ENCODE assay signal across 12 cellular contexts in the genomic region with DNA sequence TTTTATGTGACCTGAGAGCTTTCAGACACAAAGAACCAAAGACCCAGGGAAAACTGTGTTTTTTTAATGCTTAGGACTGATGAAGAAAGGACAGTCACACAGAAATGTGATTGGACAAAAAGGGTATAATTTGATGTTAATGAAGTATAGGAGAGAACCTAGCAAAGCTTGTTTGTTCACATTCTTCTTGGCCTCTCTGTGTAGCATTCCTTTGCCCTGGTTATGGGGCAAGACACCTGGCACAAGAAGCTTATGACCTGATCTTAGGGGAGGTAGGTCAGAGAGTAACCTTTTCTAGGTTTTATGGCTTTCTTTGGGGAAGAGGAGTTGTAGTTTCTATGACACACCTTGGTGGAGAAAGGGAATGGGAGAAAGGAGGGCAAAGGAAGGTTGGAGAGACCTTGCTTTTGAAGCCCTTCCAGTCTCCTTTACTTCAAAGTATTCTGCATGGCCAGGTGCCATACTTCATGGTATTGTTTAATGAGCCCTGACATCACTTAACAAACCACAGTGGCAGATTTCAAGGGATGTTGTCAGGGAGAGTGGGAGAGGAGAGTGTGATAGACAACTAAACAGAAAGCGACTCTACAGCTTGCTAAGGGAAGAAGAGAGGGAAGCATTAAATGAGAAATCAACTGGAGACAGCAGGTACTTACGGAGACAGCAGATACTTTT.
A peak's percentile ranks its signal among the peaks of the same experiment; 100 is the strongest.
DNase-seq lines count a peak whose midpoint lies in the region; ATAC-seq and TF ChIP-seq lines count a peak whose summit lies in the region.
"Had no signal": no experiment of that assay in that cellular context is flagged by ENCODE, and none has a peak within 500 bp of the region (broad histone marks: within the 10 kb centered on the region; RNA-seq: fewer than 3 reads in every experiment).

No MANE protein-coding gene starts in this region.

- no peak for TF ChIP-seq CTCF in GM10266 (IDR thresholded peaks at IDR 0.05; ENCODE audit: control insufficient read depth, insufficient read depth, low read depth, missing control alignments)

- peak; percentile 22 for DNase-seq in NCI-H128 (lab: John Stamatoyannopoulos, UW; ENCODE audit: unreplicated experiment)
- DNase-seq in NCI-H510A treated with DMSO at 0.1 percent for 48 hours (lab: John Stamatoyannopoulos, UW) = peak; percentile 88
- DNase-seq in renal cortical epithelial cell (ENCODE audit: low read depth) = peak; percentile 90
- no peak for DNase-seq in GM10266 (ENCODE audit: extremely low spot score)
- DNase-seq in stimulated activated CD4-positive, alpha-beta T cell treated with anti-CD3 and anti-CD28 coated beads, Interleukin-12 subunit alpha, Interleukin-12 subunit beta, amount 100 ng/mL, for 4 hours = no peak
- DNase-seq: activated naive CD4-positive, alpha-beta T cell treated with anti-CD3 and anti-CD28 coated beads, Interleukin-2, amount 10 ng/mL, durations not matched to agents 7 days and 5 days; HCEC 1CT; hippocampal formation; left cardiac atrium; NCI-H226 had no signal

- peak; percentile 78 for ATAC-seq in esophagus mucosa
- ATAC-seq in GM21367 (IDR thresholded peaks at IDR 0.05; ENCODE audit: unreplicated experiment) = no peak
- ATAC-seq: left cardiac atrium had no signal

Comparison
In these comparisons a context has a peak if more than half of its experiments do, and no peak if none do; other contexts are left out.
1. DNase-seq: peak in NCI-H128 (single experiment), NCI-H510A treated with DMSO at 0.1 percent for 48 hours (single experiment) and renal cortical epithelial cell (single experiment); none in GM10266 (single experiment) and stimulated activated CD4-positive, alpha-beta T cell treated with anti-CD3 and anti-CD28 coated beads, Interleukin-12 subunit alpha, Interleukin-12 subunit beta, amount 100 ng/mL, for 4 hours (single experiment).